Comparison of ENCODE assay signal across 15 cellular contexts in genomic region chr4:105909699-105910340, GRCh38. TPM values are rescaled to one million over a fixed set of nuclear protein-coding genes. Genes with fewer than 3 reads are reported as not detected.
DNase-seq lines count a peak whose midpoint lies in the region; ATAC-seq and TF ChIP-seq lines count a peak whose summit lies in the region.
"Had no signal": no experiment of that assay in that cellular context is flagged by ENCODE, and none has a peak within 500 bp of the region (broad histone marks: within the 10 kb centered on the region; RNA-seq: fewer than 3 reads in every experiment).

No MANE protein-coding gene starts in this region.

- H3K4me3 ChIP-seq in body of pancreas: no peak overlapping the region
- no peak overlapping the region for H3K4me3 ChIP-seq in left lung
- H3K4me3 ChIP-seq: esophagus muscularis mucosa, HAP-1 had no signal

- no peaks in the 10 kb centered on the region for H3K9me3 Mint-ChIP-seq in activated CD4-positive, alpha-beta memory T cell treated with anti-CD3 and anti-CD28 coated beads, Interleukin-2, amount 10 ng/mL, durations not matched to agents 7 days and 5 days
- H3K9me3 Mint-ChIP-seq: activated naive CD4-positive, alpha-beta T cell treated with anti-CD3 and anti-CD28 coated beads, Interleukin-2, amount 50 U/mL, for 24 hours; stimulated activated memory B cell treated with anti-CD40 and anti-IgM and Interleukin-4, amounts not matched to agents 10 μg/mL and 1 μg/mL and 100 μg/mL, for 72 hours had no signal

- TF ChIP-seq CTCF in body of pancreas (IDR thresholded peaks at IDR 0.05) (no peak), left lung (IDR thresholded peaks at IDR 0.05) (no peak)

- H3K27ac Mint-ChIP-seq in activated CD4-positive, alpha-beta memory T cell treated with anti-CD3 and anti-CD28 coated beads, Interleukin-2, amount 10 ng/mL, durations not matched to agents 7 days and 5 days: no peak overlapping the region
- H3K27ac Mint-ChIP-seq: activated naive CD4-positive, alpha-beta T cell treated with anti-CD3 and anti-CD28 coated beads, Interleukin-2, amount 50 U/mL, for 24 hours; stimulated activated memory B cell treated with anti-CD40 and anti-IgM and Interleukin-4, amounts not matched to agents 10 μg/mL and 1 μg/mL and 100 μg/mL, for 72 hours had no signal

- no peak for TF ChIP-seq POLR2A in body of pancreas (IDR thresholded peaks at IDR 0.05)

- H3K27me3 Mint-ChIP-seq in activated CD4-positive, alpha-beta memory T cell treated with anti-CD3 and anti-CD28 coated beads, Interleukin-2, amount 10 ng/mL, durations not matched to agents 7 days and 5 days: peaks cover 2% of the 10 kb centered on the region

- no peaks in the 10 kb centered on the region for H3K4me1 Mint-ChIP-seq in activated CD4-positive, alpha-beta memory T cell treated with anti-CD3 and anti-CD28 coated beads, Interleukin-2, amount 10 ng/mL, durations not matched to agents 7 days and 5 days
- H3K4me1 Mint-ChIP-seq: activated naive CD4-positive, alpha-beta T cell treated with anti-CD3 and anti-CD28 coated beads, Interleukin-2, amount 50 U/mL, for 24 hours; stimulated activated memory B cell treated with anti-CD40 and anti-IgM and Interleukin-4, amounts not matched to agents 10 μg/mL and 1 μg/mL and 100 μg/mL, for 72 hours had no signal

- peak overlapping the region in 2 of 4 donors; percentile 52 to 59 for H3K27ac ChIP-seq in body of pancreas
- H3K27ac ChIP-seq in left lung: peak overlapping the region in 1 of 2 donors; percentile 14
- H3K27ac ChIP-seq in substantia nigra (ENCODE audit: low read depth, low read length, poor library complexity, severe bottlenecking): no peak overlapping the region
- H3K27ac ChIP-seq: esophagus muscularis mucosa had no signal

- no peaks in the 10 kb centered on the region for H3K36me3 Mint-ChIP-seq in activated CD4-positive, alpha-beta memory T cell treated with anti-CD3 and anti-CD28 coated beads, Interleukin-2, amount 10 ng/mL, durations not matched to agents 7 days and 5 days (ENCODE audit: low read depth)
- H3K36me3 Mint-ChIP-seq: activated naive CD4-positive, alpha-beta T cell treated with anti-CD3 and anti-CD28 coated beads, Interleukin-2, amount 50 U/mL, for 24 hours; stimulated activated memory B cell treated with anti-CD40 and anti-IgM and Interleukin-4, amounts not matched to agents 10 μg/mL and 1 μg/mL and 100 μg/mL, for 72 hours had no signal

- DNase-seq in COR-L47 (lab: John Stamatoyannopoulos, UW) (peak; percentile 12), LHCN-M2 (ENCODE audit: low read depth) (peak; percentile 39), body of pancreas (peak in 3 of 4 donors; percentile 22 to 26 (median 25)), left lung (no peak), substantia nigra (lab: John Stamatoyannopoulos, UW) (no peak)
- DNase-seq in activated CD4-positive, alpha-beta memory T cell treated with anti-CD3 and anti-CD28 coated beads, Interleukin-2, amount 10 ng/mL, durations not matched to agents 7 days and 5 days: no peak
- DNase-seq: DND-41; NCI-H1092; stimulated activated CD4-positive, alpha-beta T cell treated with anti-CD3 and anti-CD28 coated beads, Interleukin-4, amount 100 ng/mL, for 24 hours had no signal

- WGBS in body of pancreas, 2 donors: 46 to 58% methylated on average over 3 of the region's 3 CpGs

- no peak overlapping the region for H3K4me3 Mint-ChIP-seq in activated CD4-positive, alpha-beta memory T cell treated with anti-CD3 and anti-CD28 coated beads, Interleukin-2, amount 10 ng/mL, durations not matched to agents 7 days and 5 days
- H3K4me3 Mint-ChIP-seq: activated naive CD4-positive, alpha-beta T cell treated with anti-CD3 and anti-CD28 coated beads, Interleukin-2, amount 50 U/mL, for 24 hours; stimulated activated memory B cell treated with anti-CD40 and anti-IgM and Interleukin-4, amounts not matched to agents 10 μg/mL and 1 μg/mL and 100 μg/mL, for 72 hours had no signal

- H3K9me3 ChIP-seq in body of pancreas (no peaks in the 10 kb centered on the region), left lung (no peaks in the 10 kb centered on the region)
- H3K9me3 ChIP-seq: esophagus muscularis mucosa, HAP-1 had no signal

- H3K27me3 ChIP-seq in body of pancreas: no peaks in the 10 kb centered on the region
- no peaks in the 10 kb centered on the region for H3K27me3 ChIP-seq in left lung
- H3K27me3 ChIP-seq: esophagus muscularis mucosa had no signal

- POLR2A ChIA-PET in activated CD4-positive, alpha-beta memory T cell treated with anti-CD3 and anti-CD28 coated beads, Interleukin-2, amount 10 ng/mL, durations not matched to agents 7 days and 5 days (lab: Charles Lee): no interaction called here

- H3K4me1 ChIP-seq in body of pancreas (peaks cover 18% of the 10 kb centered on the region), left lung (peaks cover 0 to 5% of the 10 kb centered on the region in 2 donors)
- H3K4me1 ChIP-seq: esophagus muscularis mucosa, HAP-1 had no signal

- ATAC-seq in body of pancreas: peak; percentile 77
- ATAC-seq in left lung: peak; percentile 81
- ATAC-seq in GM21528 (IDR thresholded peaks at IDR 0.05; ENCODE audit: low FRiP score, unreplicated experiment): no peak
- no peak for ATAC-seq in GM21381 (IDR thresholded peaks at IDR 0.05; ENCODE audit: unreplicated experiment)
- ATAC-seq: stimulated activated memory B cell treated with anti-CD40 and anti-IgM and Interleukin-4, amounts not matched to agents 10 μg/mL and 1 μg/mL and 100 μg/mL, for 72 hours had no signal

- CTCF ChIA-PET in activated CD4-positive, alpha-beta memory T cell treated with anti-CD3 and anti-CD28 coated beads, Interleukin-2, amount 10 ng/mL, durations not matched to agents 7 days and 5 days (lab: Charles Lee): no interaction called here

- H3K36me3 ChIP-seq in body of pancreas (replicated peaks in 1 of 2; ENCODE audit: insufficient read depth in 1 of 2, low read depth in 2 of 2) (no peaks in the 10 kb centered on the region), left lung (no peaks in the 10 kb centered on the region)
- H3K36me3 ChIP-seq: esophagus muscularis mucosa, HAP-1 had no signal

- intact Hi-C loops in body of pancreas (cut with DNase I): no loop called here
- intact Hi-C loops in left lung (cut with DNase I): no loop called here

RNA-seq across cellular contexts. Expression of gene NPNT, which starts 14.5 kb away (rescaled TPM):
- not detected in 2 replicates for total RNA-seq in LHCN-M2 (2014; rRNA removed)
- 0.23 TPM for polyA plus RNA-seq in LHCN-M2 (2012)
- total RNA-seq in body of pancreas: 10 to 100 TPM; 28.7 to 29.1 TPM
- 100 to 1,000 TPM; 119 to 380 TPM for total RNA-seq in left lung
- not detected for total RNA-seq in activated CD4-positive, alpha-beta memory T cell treated with anti-CD3 and anti-CD28 coated beads, Interleukin-2, amount 10 ng/mL, durations not matched to agents 7 days and 5 days

Comparison
In these comparisons a context has a peak if more than half of its experiments do, and no peak if none do; other contexts are left out.
1. DNase-seq: peak in COR-L47 (single experiment), LHCN-M2 (single experiment) and body of pancreas (3 of 4); none in left lung (0 of 2), activated CD4-positive, alpha-beta memory T cell treated with anti-CD3 and anti-CD28 coated beads, Interleukin-2, amount 10 ng/mL, durations not matched to agents 7 days and 5 days (single experiment) and substantia nigra (0 of 49).
2. ATAC-seq: peak in body of pancreas (single experiment) and left lung (single experiment); none in GM21528 (single experiment) and GM21381 (single experiment).
3. RNA of gene NPNT, which starts 14.5 kb away (total RNA-seq): 119 to 380 TPM in left lung and 28.7 to 29.1 TPM in body of pancreas; not detected in activated CD4-positive, alpha-beta memory T cell treated with anti-CD3 and anti-CD28 coated beads, Interleukin-2, amount 10 ng/mL, durations not matched to agents 7 days and 5 days and not detected in LHCN-M2; every median in the first group is over 10 times any median in the second.